ENCODE assay signal across 8 cellular contexts in genomic region chr11:76783294-76783900, GRCh38. TPM values are rescaled to one million over a fixed set of nuclear protein-coding genes. Genes with fewer than 3 reads are reported as not detected.
DNase-seq lines count a peak whose midpoint lies in the region; ATAC-seq, FAIRE-seq and TF ChIP-seq lines count a peak whose summit lies in the region.

Gene TSKU, plus strand, starts transcription at chr11:76783356. Its CDS starts 12,261 bp downstream, at chr11:76795617.

- BruUV-seq in Caco-2 (replicated peaks; lab: Mats Ljungman, UMichigan) (no TSS peak), GM12878 (replicated peaks; lab: Mats Ljungman, UMichigan) (no TSS peak)

- intact Hi-C loops in Caco-2 (cut with micrococcal nuclease; ENCODE audit: unreplicated experiment) = loop anchor here (1.0 to 2.0 kb wide), 3 partner anchors 17 to 77 kb away; partner anchors contain the start of gene ACER3
- intact Hi-C loops in GM12878 (cut with micrococcal nuclease; ENCODE audit: unreplicated experiment) = no loop called here
- intact Hi-C loops in left colon (cut with DNase I, micrococcal nuclease) = no loop called here

- H3K36me3 Mint-ChIP-seq in Caco-2 (ENCODE audit: insufficient read depth, unreplicated experiment) = peaks cover 13% of the 10 kb centered on the region
- no peaks in the 10 kb centered on the region for H3K36me3 Mint-ChIP-seq in stimulated activated naive CD8-positive, alpha-beta T cell treated with anti-CD3 and anti-CD28 coated beads, Interleukin-15, Interleukin-2, amounts not matched to agents 100 ng/mL and 50 ng/mL, for 24 hours (ENCODE audit: low read depth)

- H3K4me3 Mint-ChIP-seq in Caco-2 (ENCODE audit: unreplicated experiment) = peak within 1 kb of the TSS; percentile 79
- H3K4me3 Mint-ChIP-seq in stimulated activated naive CD8-positive, alpha-beta T cell treated with anti-CD3 and anti-CD28 coated beads, Interleukin-15, Interleukin-2, amounts not matched to agents 100 ng/mL and 50 ng/mL, for 24 hours = peak within 1 kb of the TSS; percentile 73

- H3K79me2 ChIP-seq in GM12878 (ENCODE audit: control insufficient read depth, insufficient read depth, low read length) = no peaks in the 10 kb centered on the region

- no peak for TF ChIP-seq EP300 in GM12878 (IDR thresholded peaks at IDR 0.05; ENCODE audit: borderline replicate concordance in 1 of 2, control insufficient read depth in 1 of 2, low read depth in 2 of 2, low read length in 2 of 2)

- no peak for ATAC-seq in GM12878
- peak; percentile 28 for ATAC-seq in left colon
- no peak for ATAC-seq in HG03280 (IDR thresholded peaks at IDR 0.05; ENCODE audit: unreplicated experiment)

- H2AFZ ChIP-seq in GM12878 (ENCODE audit: control insufficient read depth, low read depth, low read length) = peak within 1 kb of the TSS; percentile 64

- H3K4me2 ChIP-seq in GM12878 (ENCODE audit: control insufficient read depth, insufficient read depth) = peak within 1 kb of the TSS; percentile 96

- H3K27me3 ChIP-seq in Caco-2 (replicated peaks; ENCODE audit: control insufficient read depth, insufficient read depth, low read length) (no peaks in the 10 kb centered on the region), GM12878 (replicated peaks in 1 of 2; ENCODE audit: control insufficient read depth in 2 of 2, insufficient read depth in 2 of 2, low read length in 1 of 2) (peaks cover 6 to 13% of the 10 kb centered on the region in 2 experiments)

- SMC1A ChIA-PET in GM12878 (lab: Charles Lee; ENCODE audit: uncharacterized antibody, unreplicated experiment) = no interaction called here

- no peaks in the 10 kb centered on the region for H3K9me3 Mint-ChIP-seq in Caco-2 (ENCODE audit: unreplicated experiment)
- no peaks in the 10 kb centered on the region for H3K9me3 Mint-ChIP-seq in stimulated activated naive CD8-positive, alpha-beta T cell treated with anti-CD3 and anti-CD28 coated beads, Interleukin-15, Interleukin-2, amounts not matched to agents 100 ng/mL and 50 ng/mL, for 24 hours

- H3K9me3 ChIP-seq in Caco-2 (no peaks in the 10 kb centered on the region), GM12878 (replicated peaks; ENCODE audit: control insufficient read depth, insufficient read depth, low read length) (no peaks in the 10 kb centered on the region; the same call in 2 of the 3 replicates)

- peaks cover 37% of the 10 kb centered on the region for H3K4me1 ChIP-seq in Caco-2
- peaks cover 3% of the 10 kb centered on the region; the same call in 1 of the 2 replicates for H3K4me1 ChIP-seq in GM12878 (ENCODE audit: control insufficient read depth, insufficient read depth, low read length)

- no peak for FAIRE-seq in GM12878 (lab: Jason Lieb, UNC)

- peaks cover 51% of the 10 kb centered on the region for H3K4me1 Mint-ChIP-seq in Caco-2 (ENCODE audit: low read depth, unreplicated experiment)
- peaks cover 18% of the 10 kb centered on the region for H3K4me1 Mint-ChIP-seq in stimulated activated naive CD8-positive, alpha-beta T cell treated with anti-CD3 and anti-CD28 coated beads, Interleukin-15, Interleukin-2, amounts not matched to agents 100 ng/mL and 50 ng/mL, for 24 hours (ENCODE audit: low read depth)

- no peaks in the 10 kb centered on the region for H4K20me1 ChIP-seq in GM12878 (ENCODE audit: control insufficient read depth, insufficient read depth)

- POLR2A ChIA-PET in Caco-2 (lab: Charles Lee) (interaction anchor here (0.6 to 1.0 kb wide), 3 partner anchors 12 to 330 kb away, joined by 3 to 5 read pairs (median 5); no protein-coding TSS in a partner anchor), GM12878 (lab: Charles Lee) (no interaction called here)

- RAD21 ChIA-PET in GM12878 (lab: Charles Lee; ENCODE audit: unreplicated experiment) = no interaction called here

- TF ChIP-seq POLR2A in GM12878 (IDR thresholded peaks at IDR 0.05; ENCODE audit: low read depth, low read length) = no peak

- 4% methylated on average over 49 of the region's 78 CpGs for WGBS in GM12878 (ENCODE audit: insufficient coverage, insufficient replicate concordance, low lambda C conversion rate, missing lambda C conversion rate)

- H3K9ac ChIP-seq in GM12878 (ENCODE audit: control insufficient read depth, insufficient read depth, low read length) = no peak within 1 kb of the TSS; the same call in 1 of the 2 replicates

- in situ Hi-C loops in GM12878 (cut with MboI) = no loop called here

- no peak for TF ChIP-seq RAD21 in GM12878 (IDR thresholded peaks at IDR 0.05; ENCODE audit: insufficient read depth, low read depth, low read length)

- peak within 1 kb of the TSS; percentile 71 for H3K27ac Mint-ChIP-seq in Caco-2 (ENCODE audit: unreplicated experiment)
- peak within 1 kb of the TSS; percentile 68 for H3K27ac Mint-ChIP-seq in stimulated activated naive CD8-positive, alpha-beta T cell treated with anti-CD3 and anti-CD28 coated beads, Interleukin-15, Interleukin-2, amounts not matched to agents 100 ng/mL and 50 ng/mL, for 24 hours

- no peak within 1 kb of the TSS for H3K27ac ChIP-seq in GM12878 (ENCODE audit: control insufficient read depth, insufficient read depth)

- CTCF ChIA-PET in Caco-2 (lab: Charles Lee) (interaction anchor here (0.6 to 2.6 kb wide), 3 partner anchors 48 to 337 kb away, joined by 3 to 20 read pairs (median 7); no protein-coding TSS in a partner anchor), GM12878 (lab: Yijun Ruan, JAX) (no interaction called here)

- DNase-seq in Caco-2 (no peak), LNCaP clone FGC (ENCODE audit: low read depth) (no peak), GM12878 (ENCODE audit: low read depth, low spot score) (no peak), left colon (peak in 1 of 2 donors; percentile 52), NCI-H524 treated with DMSO at 0.1 percent for 48 hours (lab: John Stamatoyannopoulos, UW) (no peak), NCI-H82 treated with DMSO at 0.1 percent for 48 hours (lab: John Stamatoyannopoulos, UW; ENCODE audit: unreplicated experiment) (no peak)

- H3K4me3 ChIP-seq in Caco-2 (ENCODE audit: low read depth, low read length) (peak within 1 kb of the TSS; percentile 85), LNCaP clone FGC (ENCODE audit: low read depth, low read length) (peak within 1 kb of the TSS; percentile 75), GM12878 (peak within 1 kb of the TSS; percentile 57)

- H3K36me3 ChIP-seq in Caco-2 (ENCODE audit: control insufficient read depth, insufficient read depth, low read length) (peaks cover 4% of the 10 kb centered on the region), GM12878 (ENCODE audit: control insufficient read depth in 2 of 2, insufficient read depth in 2 of 2, low read length in 1 of 2) (no peaks in the 10 kb centered on the region; a peak in 1 of 4 replicates)

- TF ChIP-seq CTCF in Caco-2 (IDR thresholded peaks at IDR 0.05; ENCODE audit: insufficient read depth in 1 of 2, low read depth in 1 of 2, low read length in 1 of 2, severe bottlenecking in 1 of 2, unreplicated experiment in 1 of 2) (no peak), LNCaP clone FGC (IDR thresholded peaks at IDR 0.05; ENCODE audit: control insufficient read depth, extremely low read depth, insufficient read depth) (no peak), GM12878 (IDR thresholded peaks at IDR 0.05 in 2 of 3, conservative IDR thresholded peaks at IDR 0.05 in 1 of 3; ENCODE audit: control insufficient read depth in 2 of 3, extremely low read depth in 1 of 3, insufficient read depth in 1 of 3, low read depth in 3 of 3, low read length in 3 of 3) (no peak)

- no peaks in the 10 kb centered on the region for H3K27me3 Mint-ChIP-seq in Caco-2 (ENCODE audit: insufficient read depth, unreplicated experiment)
- peaks cover 51% of the 10 kb centered on the region for H3K27me3 Mint-ChIP-seq in stimulated activated naive CD8-positive, alpha-beta T cell treated with anti-CD3 and anti-CD28 coated beads, Interleukin-15, Interleukin-2, amounts not matched to agents 100 ng/mL and 50 ng/mL, for 24 hours

TF ChIP-seq in GM12878, 131 proteins besides CTCF, POLR2A, EP300 and RAD21:
- no peak for TF ChIP-seq SREBF2 (IDR thresholded peaks at IDR 0.05; ENCODE audit: low read length)
- peak; percentile 32 to 69; a peak in 2 of 4 replicates for TF ChIP-seq BHLHE40 (IDR thresholded peaks at IDR 0.05; ENCODE audit: borderline replicate concordance in 1 of 2, low read depth in 2 of 2, low read length in 1 of 2)
- peak; percentile 20; the same call in 1 of the 2 replicates for TF ChIP-seq RUNX3 (IDR thresholded peaks at IDR 0.05; ENCODE audit: low read length)
- no peak for TF ChIP-seq EED (IDR thresholded peaks at IDR 0.05; ENCODE audit: low read depth)

RNA-seq across cellular contexts. Expression of gene TSKU, which starts in this region (rescaled TPM):
- total RNA-seq in Caco-2 (2022) = 38.6 and 40.6 TPM in 2 replicates
- total RNA-seq in GM12878 (2013; cell fraction: nucleolus; rRNA removed) = 0.40 and 0.49 TPM in 2 replicates
- total RNA-seq in GM12878 (2014; rRNA removed) = 1.0 and 1.1 TPM in 2 replicates
- 0.41 and 0.67 TPM in 2 replicates for total RNA-seq in GM12878 (2014; rRNA removed; fragmentation: Illumina TruSeq; extraction: Trizol)
- total RNA-seq in GM12878 (2021) = 1.2 and 1.5 TPM in 2 replicates
- polyA plus RNA-seq in GM12878 (2011; ENCODE audit: low read depth) = not detected
- 0.01 and 0.04 TPM in 2 replicates for polyA plus RNA-seq in GM12878 (2011; rRNA removed)
- polyA plus RNA-seq in GM12878 (2011; cell fraction: cytosol; rRNA removed) = 0.08 and 0.18 TPM in 2 replicates
- 0.03 and 0.10 TPM in 2 replicates for polyA plus RNA-seq in GM12878 (2011; cell fraction: nucleus; rRNA removed)
- 0.30 and 0.72 TPM in 2 replicates for polyA plus RNA-seq in GM12878 (2012)
- polyA plus RNA-seq in GM12878 (2014; fragmentation: Illumina TruSeq; extraction: Trizol) = 0.25 and 0.57 TPM in 2 replicates
- under 1 TPM; 0.13 to 0.16 TPM for polyA plus RNA-seq in GM12878 (2014; fragmentation: Nextera tagmentation; extraction: Ambion mirVana)
- 1.4 and 1.6 TPM in 2 replicates for polyA plus RNA-seq in GM12878 (2014; rRNA removed)
- polyA plus RNA-seq in GM12878 (2016; fragmentation: Nextera tagmentation; extraction: Ambion mirVana) = under 1 TPM; 0.21 to 0.71 TPM
- polyA minus RNA-seq in GM12878 (2011; rRNA and poly(A)+ RNA removed) = not detected in 2 replicates
- polyA minus RNA-seq in GM12878 (2011; cell fraction: cytosol; rRNA and poly(A)+ RNA removed) = 1.6 and 2.0 TPM in 2 replicates
- 0.38 TPM in 1 of 2 replicates, not detected in the other for polyA minus RNA-seq in GM12878 (2011; cell fraction: nucleus; rRNA and poly(A)+ RNA removed)
- 10 to 100 TPM; 38.4 to 42.6 TPM for total RNA-seq in left colon

Comparison
In these comparisons a context has a peak if more than half of its experiments do, and no peak if none do; other contexts are left out.
1. RNA of gene TSKU (total RNA-seq): 38.4 to 42.6 TPM in left colon and 38.6 to 40.6 TPM in Caco-2; 0.40 to 1.5 TPM in GM12878; every median in the first group is over 10 times any median in the second.
2. Peak in every context shown above with its lines, with median percentiles within 50 percentile points of each other: H3K4me3 ChIP-seq.